ENCODE assay signal across 8 cellular contexts in the genomic region with DNA sequence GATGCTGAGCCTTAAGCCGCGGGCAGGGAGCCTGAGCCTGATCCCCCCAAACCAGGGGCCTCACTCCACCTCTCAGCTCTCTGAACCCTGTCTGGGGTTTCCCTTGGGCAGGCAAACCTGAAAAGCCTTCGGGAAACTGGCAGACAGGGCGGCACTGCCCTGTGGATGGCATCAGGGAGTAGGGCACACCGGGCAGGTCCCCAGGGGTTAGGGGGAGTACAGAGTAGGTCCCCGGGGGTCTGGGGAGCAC. TPM values are rescaled to one million over a fixed set of nuclear protein-coding genes. Genes with fewer than 3 reads are reported as not detected.
A peak's percentile ranks its signal among the peaks of the same experiment; 100 is the strongest.
DNase-seq lines count a peak whose midpoint lies in the region; ATAC-seq and TF ChIP-seq lines count a peak whose summit lies in the region.

No MANE protein-coding gene starts in this region.

- no peak overlapping the region for H2AFZ ChIP-seq in SU-DHL-6 (ENCODE audit: low read depth, low read length, severe bottlenecking)

- intact Hi-C loops in esophagus muscularis mucosa (cut with DNase I) = no loop called here
- intact Hi-C loops in gastrocnemius medialis (cut with DNase I; ENCODE audit: low total_unique reads) = no loop called here

- H3K4me3 ChIP-seq in GM08714 (ENCODE audit: low read length) (peak overlapping the region; percentile 36; the same call in 1 of the 2 replicates), SU-DHL-6 (ENCODE audit: insufficient read depth, low read length, poor library complexity, severe bottlenecking) (peak overlapping the region; percentile 35), esophagus muscularis mucosa (peak overlapping the region; percentile 40 to 50 (median 42)), gastrocnemius medialis (peak overlapping the region; percentile 26 to 42 (median 36))

- H3F3A ChIP-seq in SU-DHL-6 (ENCODE audit: insufficient read depth) = peaks cover 19% of the 10 kb centered on the region

- H3K36me3 ChIP-seq in SU-DHL-6 (ENCODE audit: low read length) = no peaks in the 10 kb centered on the region
- peaks cover 51 to 82% (median 77%) of the 10 kb centered on the region in 4 donors for H3K36me3 ChIP-seq in esophagus muscularis mucosa
- peaks cover 0 to 50% of the 10 kb centered on the region in 2 donors for H3K36me3 ChIP-seq in gastrocnemius medialis

- no peaks in the 10 kb centered on the region for H3K9me2 ChIP-seq in SU-DHL-6 (replicated peaks; ENCODE audit: insufficient read depth, low read length)

- H3K4me1 ChIP-seq in esophagus muscularis mucosa (peaks cover 68 to 86% (median 82%) of the 10 kb centered on the region in 4 donors), gastrocnemius medialis (peaks cover 55 to 58% of the 10 kb centered on the region in 2 donors)

- TF ChIP-seq POLR2A in esophagus muscularis mucosa (IDR thresholded peaks at IDR 0.05; ENCODE audit: low read depth) (no peak), gastrocnemius medialis (IDR thresholded peaks at IDR 0.05) (no peak)

- TF ChIP-seq EP300 in esophagus muscularis mucosa (IDR thresholded peaks at IDR 0.05) = no peak

- TF ChIP-seq CTCF in SU-DHL-6 (IDR thresholded peaks at IDR 0.05; ENCODE audit: insufficient read depth, low read length, poor library complexity, severe bottlenecking) = no peak
- no peak for TF ChIP-seq CTCF in esophagus muscularis mucosa (IDR thresholded peaks at IDR 0.05)
- no peak for TF ChIP-seq CTCF in gastrocnemius medialis (IDR thresholded peaks at IDR 0.05 in 4 of 5, conservative IDR thresholded peaks at IDR 0.05 in 1 of 5)

- DNase-seq in esophagus muscularis mucosa (ENCODE audit: extremely low spot score) = no peak
- DNase-seq in gastrocnemius medialis = peak; percentile 2 to 36
- DNase-seq in retina = no peak
- no peak for DNase-seq in NOMO-1 treated with dmso at 0.1 percent for 144 hours (lab: John Stamatoyannopoulos, UW; ENCODE audit: unreplicated experiment)
- DNase-seq in NCI-H2196 (lab: John Stamatoyannopoulos, UW; ENCODE audit: unreplicated experiment) = no peak
- no peak for DNase-seq in NCI-H2171 treated with DMSO at 0.1 percent for 48 hours (lab: John Stamatoyannopoulos, UW)

- H3K9me3 ChIP-seq in SU-DHL-6 (ENCODE audit: insufficient read depth, low read length) = no peaks in the 10 kb centered on the region
- no peaks in the 10 kb centered on the region for H3K9me3 ChIP-seq in esophagus muscularis mucosa
- no peaks in the 10 kb centered on the region for H3K9me3 ChIP-seq in gastrocnemius medialis

- WGBS in esophagus muscularis mucosa = 69% methylated on average over 4 of the region's 6 CpGs

- H3K9ac ChIP-seq in SU-DHL-6 (ENCODE audit: low read length) = peak overlapping the region; percentile 43

- ATAC-seq in gastrocnemius medialis = no peak

- no peaks in the 10 kb centered on the region for H3K79me2 ChIP-seq in SU-DHL-6 (ENCODE audit: insufficient read depth, low read length)

- in situ Hi-C loops in gastrocnemius medialis (cut with MboI; ENCODE audit: low sequenced_read_pairs in 4 of 4) = no loop called here

- H3K27ac ChIP-seq in SU-DHL-6 (ENCODE audit: low read depth, low read length) = peak overlapping the region; percentile 57
- peak overlapping the region; percentile 99 to 100 (median 100) for H3K27ac ChIP-seq in esophagus muscularis mucosa (replicated peaks in 1 of 4)
- peak overlapping the region; percentile 96 to 100 (median 100) for H3K27ac ChIP-seq in gastrocnemius medialis

- H3K27me3 ChIP-seq in SU-DHL-6 (ENCODE audit: low read length) (no peaks in the 10 kb centered on the region), esophagus muscularis mucosa (no peaks in the 10 kb centered on the region), gastrocnemius medialis (no peaks in the 10 kb centered on the region)

- peak overlapping the region; percentile 48 for H3K4me2 ChIP-seq in SU-DHL-6 (ENCODE audit: low read depth, low read length, poor library complexity, severe bottlenecking)

- peaks cover 7% of the 10 kb centered on the region; the same call in 1 of the 2 replicates for H4K20me1 ChIP-seq in SU-DHL-6 (ENCODE audit: low read depth, low read length)

RNA-seq across cellular contexts. Expression of gene MKNK2, which starts 9.7 kb away (rescaled TPM):
- 100 to 1,000 TPM; 113 to 267 (median 193) TPM for total RNA-seq in esophagus muscularis mucosa
- total RNA-seq in gastrocnemius medialis = 1,000 to 10,000 TPM; 1,858 to 2,149 (median 1,965) TPM

RNA-seq across cellular contexts. Expression of gene BTBD2, which starts 25.8 kb away (rescaled TPM):
- total RNA-seq in esophagus muscularis mucosa (100 to 1,000 TPM in 1 of 4 donors, 10 to 100 TPM in 3; 52.8 to 137 (median 77.1) TPM), gastrocnemius medialis (10 to 100 TPM; 54.6 to 82.9 (median 63.6) TPM)

RNA-seq across cellular contexts. Expression of gene MOB3A, which starts 54.8 kb away (rescaled TPM):
- 10 to 100 TPM; 43.6 to 85.2 (median 56.3) TPM for total RNA-seq in esophagus muscularis mucosa
- 10 to 100 TPM; 16.0 to 30.8 (median 22.2) TPM for total RNA-seq in gastrocnemius medialis

RNA-seq across cellular contexts. Expression of gene IZUMO4, which starts 55.4 kb away (rescaled TPM):
- total RNA-seq in esophagus muscularis mucosa (1 to 10 TPM; 1.9 to 6.0 (median 3.9) TPM), gastrocnemius medialis (1 to 10 TPM in 1 of 4 donors, under 1 TPM in 1, not detected in 2; 0.93 to 1.4 TPM)

Comparison
In these comparisons a context has a peak if more than half of its experiments do, and no peak if none do; other contexts are left out.
1. DNase-seq: peak in gastrocnemius medialis (2 of 2); none in esophagus muscularis mucosa (single experiment), retina (single experiment), NOMO-1 treated with dmso at 0.1 percent for 144 hours (single experiment), NCI-H2196 (single experiment) and NCI-H2171 treated with DMSO at 0.1 percent for 48 hours (single experiment).
2. RNA of gene MKNK2, which starts 9.7 kb away (total RNA-seq): 1,858 to 2,149 TPM in gastrocnemius medialis; 113 to 267 TPM in esophagus muscularis mucosa; every median in the first group is over 4 times any median in the second.
3. Peak in every context shown above with its lines, with median percentiles within 50 percentile points of each other: H3K4me3 ChIP-seq and H3K27ac ChIP-seq.